12 cellular contexts compared by ENCODE assay signal in genomic region chr15:67178569-67179210, GRCh38.
DNase-seq lines count a peak whose midpoint lies in the region; ATAC-seq and TF ChIP-seq lines count a peak whose summit lies in the region.
"Had no signal": no experiment of that assay in that cellular context is flagged by ENCODE, and none has a peak within 500 bp of the region (broad histone marks: within the 10 kb centered on the region; RNA-seq: fewer than 3 reads in every experiment).

No MANE protein-coding gene starts in this region.

- no peaks in the 10 kb centered on the region for H3K36me3 ChIP-seq in mucosa of descending colon (ENCODE audit: low read depth)

- H3K4me3 ChIP-seq in mucosa of descending colon: no peak overlapping the region

- ATAC-seq in mucosa of descending colon (peak; percentile 4), GM18909 (IDR thresholded peaks at IDR 0.05; ENCODE audit: poor library complexity, unreplicated experiment) (no peak)

- H3K4me3 Mint-ChIP-seq in endothelial cell (ENCODE audit: unreplicated experiment): peak overlapping the region; percentile 25
- H3K4me3 Mint-ChIP-seq: central memory CD8-positive, alpha-beta T cell; nephron progenitor cell had no signal

- no peaks in the 10 kb centered on the region for H3K9me3 Mint-ChIP-seq in endothelial cell (ENCODE audit: unreplicated experiment)
- H3K9me3 Mint-ChIP-seq: central memory CD8-positive, alpha-beta T cell; nephron progenitor cell had no signal

- H3K4me1 ChIP-seq in mucosa of descending colon (ENCODE audit: low read depth): peaks cover 10% of the 10 kb centered on the region

- intact Hi-C loops in mucosa of descending colon (cut with DNase I, micrococcal nuclease): no loop called here

- DNase-seq in AG08395 (ENCODE audit: low spot score) (peak; percentile 93), OCI-M1 (lab: John Stamatoyannopoulos, UW) (peak; percentile 5), endothelial cell (ENCODE audit: low spot score) (no peak), mucosa of descending colon (peak in 1 of 3 donors; percentile 56), GM13976 (ENCODE audit: low spot score) (no peak), cerebellar nuclear complex (lab: John Stamatoyannopoulos, UW) (no peak), AML-193 (lab: John Stamatoyannopoulos, UW) (no peak)
- DNase-seq: DND-41, NCI-H1092 treated with DMSO at 0.1 percent for 48 hours, nephron progenitor cell had no signal

- H3K27me3 Mint-ChIP-seq in endothelial cell (ENCODE audit: unreplicated experiment): peaks cover 13% of the 10 kb centered on the region
- H3K27me3 Mint-ChIP-seq: central memory CD8-positive, alpha-beta T cell had no signal

- no peaks in the 10 kb centered on the region for H3K36me3 Mint-ChIP-seq in endothelial cell (ENCODE audit: low read depth, unreplicated experiment)

- TF ChIP-seq CTCF in endothelial cell (IDR thresholded peaks at IDR 0.05; ENCODE audit: unreplicated experiment): no peak
- no peak for TF ChIP-seq CTCF in mucosa of descending colon (IDR thresholded peaks at IDR 0.05)
- no peak for TF ChIP-seq CTCF in GM13976 (IDR thresholded peaks at IDR 0.05; ENCODE audit: borderline replicate concordance, control extremely low read depth, extremely low read depth, insufficient read depth, missing control alignments)

- peaks cover 38% of the 10 kb centered on the region for H3K4me1 Mint-ChIP-seq in endothelial cell (ENCODE audit: unreplicated experiment)

- no peak overlapping the region for H3K27ac Mint-ChIP-seq in endothelial cell (ENCODE audit: unreplicated experiment)

- H3K9me3 ChIP-seq in mucosa of descending colon: no peaks in the 10 kb centered on the region

- in situ Hi-C loops in GM13976 (cut with MboI; ENCODE audit: low sequenced_read_pairs, unreplicated experiment): no loop called here

Comparison
In these comparisons a context has a peak if more than half of its experiments do, and no peak if none do; other contexts are left out.
1. DNase-seq: peak in AG08395 (single experiment) and OCI-M1 (single experiment); none in endothelial cell (single experiment), GM13976 (single experiment), cerebellar nuclear complex (0 of 2) and AML-193 (0 of 2).